ENCODE assay signal across 1 cellular context in genomic region chr1:175158133-175158532, GRCh38.
TF ChIP-seq lines count a peak whose summit lies in the region.

No MANE protein-coding gene starts in this region.

TF ChIP-seq in HepG2, 621 proteins besides CTCF, POLR2A, EP300 and RAD21:
- TF ChIP-seq MIER2 (CRISPR knock-in tag; IDR thresholded peaks at IDR 0.05) (no peak), RFX1 (IDR thresholded peaks at IDR 0.05) (peak; percentile 29; the same call in 1 of the 2 replicates)
